ENCODE assay signal across 13 cellular contexts in genomic region chr6:129700666-129701065, GRCh38.
"Had no signal": no experiment of that assay in that cellular context is flagged by ENCODE, and none has a peak within 500 bp of the region (broad histone marks: within the 10 kb centered on the region; RNA-seq: fewer than 3 reads in every experiment).

No MANE protein-coding gene starts in this region.

- H3K27me3 Mint-ChIP-seq: activated naive CD8-positive, alpha-beta T cell treated with anti-CD3 and anti-CD28 coated beads, Interleukin-2, amount 10 ng/mL, durations not matched to agents 7 days and 5 days had no signal

- H3K36me3 ChIP-seq: ovary, sigmoid colon had no signal

- H2AFZ ChIP-seq: hepatocyte had no signal

- ATAC-seq: left ventricle myocardium superior; stimulated activated effector memory CD8-positive, alpha-beta T cell treated with anti-CD3 and anti-CD28 coated beads, Interleukin-12 subunit alpha, Interleukin-12 subunit beta, amount 100 ng/mL, for 72 hours had no signal

- H3K9me3 ChIP-seq: ovary, sigmoid colon had no signal

- H3K4me3 Mint-ChIP-seq: activated naive CD8-positive, alpha-beta T cell treated with anti-CD3 and anti-CD28 coated beads, Interleukin-2, amount 10 ng/mL, durations not matched to agents 7 days and 5 days; neural crest cell; stimulated activated effector memory CD8-positive, alpha-beta T cell treated with anti-CD3 and anti-CD28 coated beads, Interleukin-12 subunit alpha, Interleukin-12 subunit beta, amount 100 ng/mL, for 72 hours; T-helper 2 cell treated with Interferon-gamma antibody and Interleukin-4, amounts not matched to agents 5 μg/mL and 100 μg/mL, for 36 hours had no signal

- H3K27ac Mint-ChIP-seq: activated naive CD8-positive, alpha-beta T cell treated with anti-CD3 and anti-CD28 coated beads, Interleukin-2, amount 10 ng/mL, durations not matched to agents 7 days and 5 days; stimulated activated effector memory CD8-positive, alpha-beta T cell treated with anti-CD3 and anti-CD28 coated beads, Interleukin-12 subunit alpha, Interleukin-12 subunit beta, amount 100 ng/mL, for 72 hours; T-helper 2 cell treated with Interferon-gamma antibody and Interleukin-4, amounts not matched to agents 5 μg/mL and 100 μg/mL, for 36 hours had no signal

- DNase-seq: activated CD4-positive, alpha-beta T cell treated with anti-CD3 and anti-CD28 coated beads, Interleukin-2, amount 50 U/mL, for 1 hour; activated CD4-positive, CD25-positive, alpha-beta regulatory T cell; activated CD8-positive, alpha-beta memory T cell treated with anti-CD3 and anti-CD28 coated beads for 24 hours; activated naive CD4-positive, alpha-beta T cell; activated naive CD8-positive, alpha-beta T cell treated with anti-CD3 and anti-CD28 coated beads, Interleukin-2, amount 10 ng/mL, durations not matched to agents 7 days and 5 days; anterior cingulate cortex; left ventricle myocardium superior; ovary; sigmoid colon had no signal

- H3K36me3 Mint-ChIP-seq: stimulated activated effector memory CD8-positive, alpha-beta T cell treated with anti-CD3 and anti-CD28 coated beads, Interleukin-12 subunit alpha, Interleukin-12 subunit beta, amount 100 ng/mL, for 72 hours had no signal

- H3K27ac ChIP-seq: hepatocyte, ovary, sigmoid colon had no signal

- H3K4me2 ChIP-seq: hepatocyte had no signal

- H3K4me1 ChIP-seq: sigmoid colon had no signal

- H3K27me3 ChIP-seq: hepatocyte, ovary, sigmoid colon had no signal

- H3K4me3 ChIP-seq: hepatocyte, ovary, sigmoid colon had no signal
